In the genomic region with DNA sequence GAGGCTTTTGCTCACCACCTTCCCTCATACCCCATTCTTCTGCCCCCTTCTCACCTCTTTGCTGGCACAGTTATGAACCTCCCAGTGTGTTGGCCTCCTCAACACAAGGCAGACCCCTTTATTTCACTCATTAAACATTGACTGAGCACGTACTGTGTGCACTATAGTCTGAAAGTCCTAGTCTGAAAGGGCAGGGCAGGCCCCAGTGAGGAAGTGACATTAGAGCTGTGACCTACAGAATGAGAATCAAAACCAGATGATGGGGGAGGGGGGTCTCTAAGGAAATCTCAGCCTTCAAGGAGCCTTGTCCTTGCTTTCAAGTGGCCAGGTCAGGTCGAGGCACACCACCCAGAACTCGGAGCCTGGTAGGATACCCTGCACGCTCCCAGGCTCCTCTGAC, we compare ENCODE assay signal across 23 cellular contexts. TPM values are rescaled to one million over a fixed set of nuclear protein-coding genes. Genes with fewer than 3 reads are reported as not detected.
A peak's percentile ranks its signal among the peaks of the same experiment; 100 is the strongest.
DNase-seq lines count a peak whose midpoint lies in the region; ATAC-seq, FAIRE-seq and TF ChIP-seq lines count a peak whose summit lies in the region.
"Had no signal": no experiment of that assay in that cellular context is flagged by ENCODE, and none has a peak within 500 bp of the region (broad histone marks: within the 10 kb centered on the region; RNA-seq: fewer than 3 reads in every experiment).

No MANE protein-coding gene starts in this region.

- TF ChIP-seq POLR2A in K562 (conservative IDR thresholded peaks at IDR 0.05) (no peak), right lobe of liver (IDR thresholded peaks at IDR 0.05) (no peak)

- no peaks in the 10 kb centered on the region for H4K20me1 ChIP-seq in K562 (replicated peaks; ENCODE audit: control insufficient read depth, insufficient read depth, low read length)

- H3K27me3 ChIP-seq in K562 (ENCODE audit: control insufficient read depth in 2 of 2, insufficient read depth in 2 of 2, low read length in 2 of 2) (peaks cover 2 to 15% of the 10 kb centered on the region in 2 experiments; a peak in 3 of 5 replicates), right lobe of liver (no peaks in the 10 kb centered on the region), dorsolateral prefrontal cortex (peaks cover 0 to 5% (median 0%) of the 10 kb centered on the region in 45 donors)
- H3K27me3 ChIP-seq: SJSA1 had no signal

- no peak overlapping the region for H3K9ac ChIP-seq in K562 (ENCODE audit: insufficient read depth in 1 of 2, low read depth in 2 of 2, low read length in 2 of 2)

- no TSS peak for BruUV-seq in K562 (replicated peaks; lab: Mats Ljungman, UMichigan)

- H3K4me1 ChIP-seq in K562 (replicated peaks in 1 of 2; ENCODE audit: control insufficient read depth in 2 of 2, insufficient read depth in 2 of 2, low read length in 2 of 2): peaks cover 3 to 10% of the 10 kb centered on the region in 2 experiments; a peak in 3 of 5 replicates
- H3K4me1 ChIP-seq in right lobe of liver: peaks cover 0 to 28% (median 10%) of the 10 kb centered on the region in 4 donors
- H3K4me1 ChIP-seq: SJSA1 had no signal

- FAIRE-seq in K562 (lab: Jason Lieb, UNC): no peak
- FAIRE-seq: G401.6, H54, HTR-8/SVneo had no signal

- intact Hi-C loops in K562 (cut with micrococcal nuclease) (loop anchor here (10.0 kb wide), 1 partner anchor 157 kb away; no protein-coding TSS in a partner anchor), right lobe of liver (cut with DNase I) (loop anchor here in 1 of 2 donors (10.0 kb wide), 1 partner anchor 233 kb away; a partner anchor contains a TSS), dorsolateral prefrontal cortex (cut with DNase I) (no loop called here)

- no peak overlapping the region for H3K4me2 ChIP-seq in K562 (ENCODE audit: insufficient read depth, low read length)

- no peaks in the 10 kb centered on the region for H3K36me3 ChIP-seq in K562 (ENCODE audit: control insufficient read depth, insufficient read depth, low read length)
- peaks cover 0 to 14% (median 6%) of the 10 kb centered on the region in 4 donors for H3K36me3 ChIP-seq in right lobe of liver
- H3K36me3 ChIP-seq: SJSA1 had no signal

- H3K79me2 ChIP-seq in K562 (ENCODE audit: control insufficient read depth, insufficient read depth, low read length): no peaks in the 10 kb centered on the region

- peaks cover 4% of the 10 kb centered on the region for H3K27me3 Mint-ChIP-seq in type B pancreatic cell

- H3K36me3 Mint-ChIP-seq in type B pancreatic cell: no peaks in the 10 kb centered on the region
- H3K36me3 Mint-ChIP-seq: CD4-positive, alpha-beta memory T cell had no signal

- H3K27ac ChIP-seq in K562 (ENCODE audit: extremely low read depth, low read depth, low read length): no peak overlapping the region
- H3K27ac ChIP-seq in right lobe of liver: peak overlapping the region in 2 of 3 donors; percentile 95 to 96
- no peak overlapping the region for H3K27ac ChIP-seq in dorsolateral prefrontal cortex
- H3K27ac ChIP-seq: SJSA1 had no signal

- in situ Hi-C loops in K562 (cut with MboI): loop anchor here (25.0 kb wide), 1 partner anchor 301 kb away; no protein-coding TSS in a partner anchor

- no peaks in the 10 kb centered on the region for H3K9me1 ChIP-seq in K562 (ENCODE audit: control insufficient read depth, insufficient read depth, low read length)

- H3K27ac Mint-ChIP-seq in type B pancreatic cell: peak overlapping the region; percentile 44
- H3K27ac Mint-ChIP-seq: CD4-positive, alpha-beta memory T cell had no signal

- ATAC-seq in K562: no peak
- ATAC-seq in right lobe of liver: no peak
- ATAC-seq in HG03135 (IDR thresholded peaks at IDR 0.05; ENCODE audit: unreplicated experiment): no peak

- no peak overlapping the region for H3K4me3 Mint-ChIP-seq in type B pancreatic cell
- H3K4me3 Mint-ChIP-seq: CD4-positive, alpha-beta memory T cell had no signal

- peak; percentile 41 for DNase-seq in GM20000 (ENCODE audit: low spot score)
- DNase-seq in K562 (ENCODE audit: extremely low read depth in 1 of 4, low spot score in 3 of 4): no peak
- DNase-seq in right lobe of liver: no peak
- no peak for DNase-seq in type B pancreatic cell (ENCODE audit: extremely low spot score, unreplicated experiment)
- DNase-seq in T-helper 2 cell: no peak
- DNase-seq in dorsolateral prefrontal cortex: no peak
- DNase-seq: C1 segment of cervical spinal cord; CD4-positive, alpha-beta memory T cell; COR-L47; KG1; MM.1S; NCI-H2029 treated with DMSO at 0.1 percent for 48 hours; NCI-H446 treated with DMSO at 0.1 percent for 48 hours; NCI-H526; NK-92 treated with Interleukin-12 subunit alpha and Interleukin-12 subunit beta, amount 100 ng/mL, for 24 hours; Right ventricle myocardium superior; RPMI8226 had no signal

- TF ChIP-seq RAD21 in K562 (CRISPR knock-in tag; conservative IDR thresholded peaks at IDR 0.05 in 1 of 2, IDR thresholded peaks at IDR 0.05 in 1 of 2): no peak

- H3K9me3 ChIP-seq in K562 (replicated peaks; ENCODE audit: control insufficient read depth, insufficient read depth, low read depth, low read length) (no peaks in the 10 kb centered on the region), right lobe of liver (no peaks in the 10 kb centered on the region)
- H3K9me3 ChIP-seq: SJSA1 had no signal

- H2AFZ ChIP-seq in K562 (ENCODE audit: low read depth, low read length): 0 out of 2 replicates have a peak overlapping the region, but pooled peaks have one; percentile 17

- TF ChIP-seq CTCF in GM20000 (IDR thresholded peaks at IDR 0.05; ENCODE audit: extremely low read depth, missing control alignments) (no peak), K562 (IDR thresholded peaks at IDR 0.05 in 2 of 3, conservative IDR thresholded peaks at IDR 0.05 in 1 of 3; ENCODE audit: insufficient read depth in 2 of 3, low read depth in 1 of 3, low read length in 3 of 3) (no peak), right lobe of liver (IDR thresholded peaks at IDR 0.05) (no peak), type B pancreatic cell (conservative IDR thresholded peaks at IDR 0.05) (no peak), dorsolateral prefrontal cortex (IDR thresholded peaks at IDR 0.05 in 54 of 56, conservative IDR thresholded peaks at IDR 0.05 in 2 of 56; ENCODE audit: low read depth in 1 of 56, partially characterized antibody in 56 of 56) (no peak)

- CTCF ChIA-PET in K562 (lab: Yijun Ruan, JAX; ENCODE audit: low intra/inter-chr PET ratio): no interaction called here

- 0% methylated on average over 1 of the region's 4 CpGs for WGBS in K562 (ENCODE audit: insufficient coverage, low coverage, missing lambda C conversion rate)
- WGBS in right lobe of liver (ENCODE audit: insufficient coverage, low coverage, low lambda C conversion rate, missing lambda C conversion rate): 83% methylated on average over 1 of the region's 4 CpGs

- TF ChIP-seq EP300 in K562 (IDR thresholded peaks at IDR 0.05; ENCODE audit: low read length): no peak

- H3K4me3 ChIP-seq in K562 (no peak overlapping the region), right lobe of liver (no peak overlapping the region), dorsolateral prefrontal cortex (no peak overlapping the region)
- H3K4me3 ChIP-seq: SJSA1 had no signal

- POLR2A ChIA-PET in K562 (lab: Yijun Ruan, JAX): interaction anchor here (0.7 kb wide), 1 partner anchor 10 kb away, joined by 3 read pairs; no protein-coding TSS in a partner anchor

- H3K4me1 Mint-ChIP-seq in type B pancreatic cell (ENCODE audit: unreplicated experiment): peaks cover 8% of the 10 kb centered on the region
- H3K4me1 Mint-ChIP-seq: CD4-positive, alpha-beta memory T cell had no signal

- H3K9me3 Mint-ChIP-seq in type B pancreatic cell: no peaks in the 10 kb centered on the region
- H3K9me3 Mint-ChIP-seq: CD4-positive, alpha-beta memory T cell had no signal

TF ChIP-seq in K562, 482 proteins besides CTCF, POLR2A, EP300 and RAD21 (continues in another document):
- TF ChIP-seq SPI1 (IDR thresholded peaks at IDR 0.05; ENCODE audit: borderline replicate concordance, low read depth, low read length): 0 out of 2 replicates have a peak, but pooled peaks have one; percentile 3

RNA-seq across cellular contexts. Expression of a gene that starts 3.5 kb away (rescaled TPM):
- total RNA-seq in K562 (2011; cell fraction: chromatin; rRNA removed; ENCODE audit: low replicate concordance): 0.14 TPM in 1 of 2 replicates, not detected in the other
- 0.26 TPM in 1 of 2 replicates, not detected in the other for total RNA-seq in K562 (2011; cell fraction: nucleolus; rRNA removed)
- 0.15 TPM in 1 of 2 replicates, not detected in the other for total RNA-seq in K562 (2011; cell fraction: nucleoplasm; rRNA removed)
- not detected in 2 replicates for total RNA-seq in K562 (2014; rRNA removed)
- not detected in 2 replicates for total RNA-seq in K562 (2014; rRNA removed; fragmentation: Illumina TruSeq; extraction: Trizol)
- not detected in 2 replicates for total RNA-seq in K562 (2015; rRNA removed; fragmentation: Illumina TruSeq; extraction: Trizol)
- not detected in 2 replicates for total RNA-seq in K562 (2021)
- polyA plus RNA-seq in K562 (2011; rRNA removed): not detected in 2 replicates
- polyA plus RNA-seq in K562 (2011; cell fraction: cytosol; rRNA removed): 0.06 TPM in 1 of 2 replicates, not detected in the other
- polyA plus RNA-seq in K562 (2011; cell fraction: nucleus; rRNA removed): 0.06 TPM in 1 of 2 replicates, not detected in the other
- polyA plus RNA-seq in K562 (2012): not detected in 2 replicates
- polyA plus RNA-seq in K562 (2014; fragmentation: Illumina TruSeq; extraction: Trizol): not detected in 2 replicates
- polyA plus RNA-seq in K562 (2014; fragmentation: Nextera tagmentation; extraction: Ambion mirVana): under 1 TPM in 1 of 2 experiments, not detected in 1; 0.04 TPM
- not detected in 2 replicates for polyA plus RNA-seq in K562 (2014; rRNA removed)
- polyA minus RNA-seq in K562 (2011; rRNA and poly(A)+ RNA removed): not detected in 2 replicates
- not detected in 2 replicates for polyA minus RNA-seq in K562 (2011; cell fraction: cytosol; rRNA and poly(A)+ RNA removed)
- not detected in 2 replicates for polyA minus RNA-seq in K562 (2011; cell fraction: nucleus; rRNA and poly(A)+ RNA removed)
- total RNA-seq in right lobe of liver: 10 to 100 TPM; 33.2 to 75.4 (median 49.9) TPM
- 0.19 and 0.31 TPM in 2 replicates for total RNA-seq in type B pancreatic cell (ENCODE audit: low replicate concordance)
- under 1 TPM in 20 of 120 experiments, not detected in 100; 0.17 to 0.61 (median 0.28) TPM for total RNA-seq in dorsolateral prefrontal cortex
- total RNA-seq: A673; CD4-positive, alpha-beta memory T cell; SJSA1 had no signal
- polyA plus RNA-seq: CD4-positive, alpha-beta memory T cell had no signal

Comparison
In these comparisons a context has a peak if more than half of its experiments do, and no peak if none do; other contexts are left out.
1. H3K27ac ChIP-seq: peak in right lobe of liver (2 of 3); none in K562 (single experiment) and dorsolateral prefrontal cortex (0 of 59).
2. RNA of a gene that starts 3.5 kb away (total RNA-seq): 33.2 to 75.4 TPM in right lobe of liver; 0.19 to 0.31 TPM in type B pancreatic cell, 0.17 to 0.61 TPM in dorsolateral prefrontal cortex and 0.14 to 0.26 TPM in K562; every median in the first group is over 10 times any median in the second.